8 cellular contexts compared by ENCODE assay signal in genomic region chr1:190478193-190479007, GRCh38. TPM values are rescaled to one million over a fixed set of nuclear protein-coding genes. Genes with fewer than 3 reads are reported as not detected.
DNase-seq lines count a peak whose midpoint lies in the region; ATAC-seq and TF ChIP-seq lines count a peak whose summit lies in the region.

No MANE protein-coding gene starts in this region.

- no peaks in the 10 kb centered on the region for H3K36me3 ChIP-seq in HAP-1 (replicated peaks)
- no peaks in the 10 kb centered on the region for H3K36me3 ChIP-seq in ectodermal cell (ENCODE audit: control insufficient read depth, insufficient read depth, low read length)

- peaks cover 23% of the 10 kb centered on the region for H3K4me1 ChIP-seq in HAP-1
- peaks cover 8% of the 10 kb centered on the region for H3K4me1 ChIP-seq in ectodermal cell (ENCODE audit: control insufficient read depth, insufficient read depth, low read length)

- CTCF ChIA-PET in AG04450 (lab: Charles Lee) = interaction anchor here (0.6 to 1.0 kb wide), 5 partner anchors 17 to 1794 kb away, joined by 3 to 8 read pairs (median 4); no protein-coding TSS in a partner anchor

- in situ Hi-C loops in HAP-1 (cut with MboI; ENCODE audit: low sequenced_read_pairs) = no loop called here

- DNase-seq in AG04450 (ENCODE audit: low read depth, low spot score) (no peak), HAP-1 (ENCODE audit: low spot score in 2 of 2) (peak; percentile 69 to 71), NCI-H524 treated with DMSO at 0.1 percent for 48 hours (lab: John Stamatoyannopoulos, UW) (peak; percentile 80), midbrain (lab: John Stamatoyannopoulos, UW) (peak; percentile 68), GM20000 (ENCODE audit: low spot score) (no peak)
- no peak for DNase-seq in activated naive CD4-positive, alpha-beta T cell treated with Interleukin-2 at 50 U/mL for 16 hours

- POLR2A ChIA-PET in AG04450 (lab: Yijun Ruan, JAX) = no interaction called here

- H3K27me3 ChIP-seq in AG04450 (ENCODE audit: control insufficient read depth, insufficient read depth, low read length) (no peaks in the 10 kb centered on the region), HAP-1 (ENCODE audit: low read depth) (no peaks in the 10 kb centered on the region), ectodermal cell (ENCODE audit: control insufficient read depth, insufficient read depth, low read length, poor library complexity, severe bottlenecking) (peaks cover 43% of the 10 kb centered on the region)

- no peak overlapping the region for H3K27ac ChIP-seq in AG04450 (ENCODE audit: low read depth, low read length)
- H3K27ac ChIP-seq in ectodermal cell (ENCODE audit: insufficient read depth, low read depth, low read length, poor library complexity, severe bottlenecking) = peak overlapping the region; percentile 17

- WGBS in ectodermal cell, 2 experiments = 0% methylated on average over 36 of the region's 37 CpGs

- TF ChIP-seq CTCF in AG04450 (IDR thresholded peaks at IDR 0.05; ENCODE audit: low read depth, low read length) = no peak; the same call in none of the 2 replicates
- no peak for TF ChIP-seq CTCF in GM20000 (IDR thresholded peaks at IDR 0.05; ENCODE audit: extremely low read depth, missing control alignments)

- no peak for ATAC-seq in HG03159 (IDR thresholded peaks at IDR 0.05; ENCODE audit: unreplicated experiment)

- H3K4me3 ChIP-seq in AG04450 (ENCODE audit: low read depth, low read length) (peak overlapping the region; percentile 69), HAP-1 (peak overlapping the region; percentile 34), ectodermal cell (ENCODE audit: insufficient read depth, low read depth, low read length) (peak overlapping the region; percentile 65)

- H3K9me3 ChIP-seq in AG04450 (ENCODE audit: control insufficient read depth, insufficient read depth, low read length) (no peaks in the 10 kb centered on the region), HAP-1 (no peaks in the 10 kb centered on the region), ectodermal cell (ENCODE audit: control insufficient read depth, low read length) (no peaks in the 10 kb centered on the region)

RNA-seq across cellular contexts. Expression of gene BRINP3, which starts 0.7 kb away (rescaled TPM):
- 0.09 and 0.14 TPM in 2 replicates for polyA plus RNA-seq in AG04450 (2011; rRNA removed)
- 0.09 TPM in 1 of 2 replicates, not detected in the other for polyA minus RNA-seq in AG04450 (2011; rRNA and poly(A)+ RNA removed)
- polyA plus RNA-seq in ectodermal cell (2013, experiment 1 of 4) = 0.52 TPM
- polyA plus RNA-seq in ectodermal cell (2013, experiment 2 of 4) = not detected
- not detected for polyA plus RNA-seq in ectodermal cell (2013, experiment 3 of 4)
- polyA plus RNA-seq in ectodermal cell (2013, experiment 4 of 4) = 0.20 TPM

Comparison
In these comparisons a context has a peak if more than half of its experiments do, and no peak if none do; other contexts are left out.
1. DNase-seq: peak in HAP-1 (2 of 2), NCI-H524 treated with DMSO at 0.1 percent for 48 hours (single experiment) and midbrain (single experiment); none in AG04450 (single experiment), GM20000 (single experiment) and activated naive CD4-positive, alpha-beta T cell treated with Interleukin-2 at 50 U/mL for 16 hours (single experiment).
2. Peak in every context shown above with its lines, with median percentiles within 50 percentile points of each other: H3K4me3 ChIP-seq.